Comparison of ENCODE assay signal across 10 cellular contexts in the genomic region with DNA sequence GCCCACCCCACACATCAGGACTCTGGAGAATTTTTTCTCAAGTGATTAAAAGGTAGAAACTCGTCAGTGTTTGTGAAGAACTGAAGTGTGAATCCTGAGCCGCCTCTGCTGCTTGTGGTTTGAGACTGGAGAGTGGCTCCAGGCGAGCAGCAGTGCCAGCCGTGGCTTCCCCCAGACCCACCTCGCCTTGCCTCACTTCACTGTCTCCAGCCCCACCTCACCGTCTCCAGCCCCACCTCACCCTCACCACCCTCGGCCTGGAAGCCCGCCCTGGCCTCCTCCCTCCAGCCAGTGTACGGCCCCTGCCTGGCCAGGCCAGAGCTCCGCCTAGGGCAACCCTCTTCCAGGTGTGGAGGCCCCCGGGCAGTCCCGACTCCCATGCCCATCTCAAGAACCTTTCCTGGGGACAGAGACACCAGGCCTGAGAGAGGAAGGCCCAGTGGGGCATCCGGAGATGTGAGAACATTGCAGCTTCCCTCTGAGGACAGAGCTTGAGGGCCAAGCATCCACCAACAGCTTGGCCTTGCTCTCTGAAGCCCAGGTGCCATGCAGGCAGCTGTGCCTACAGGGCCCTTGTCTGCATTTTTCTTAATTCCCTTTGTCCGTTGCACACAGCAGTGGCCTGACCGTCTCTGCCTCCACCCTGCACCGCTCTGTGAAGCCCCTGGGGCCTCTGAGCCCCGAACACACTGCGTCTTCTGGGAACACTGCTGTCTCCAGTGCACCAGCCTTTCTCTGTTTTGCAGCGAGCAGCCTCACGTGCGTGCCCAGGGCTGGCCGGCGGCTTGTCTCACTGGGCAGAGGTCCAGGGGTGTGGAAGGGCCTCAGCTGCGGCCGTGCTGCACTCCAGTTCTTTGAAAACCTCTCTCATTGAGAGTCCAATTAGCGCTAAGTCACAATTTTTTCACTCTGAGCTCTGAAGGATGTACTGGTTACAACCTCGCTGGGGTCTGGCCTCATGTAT. TPM values are rescaled to one million over a fixed set of nuclear protein-coding genes. Genes with fewer than 3 reads are reported as not detected.
DNase-seq lines count a peak whose midpoint lies in the region; ATAC-seq and TF ChIP-seq lines count a peak whose summit lies in the region.
"Had no signal": no experiment of that assay in that cellular context is flagged by ENCODE, and none has a peak within 500 bp of the region (broad histone marks: within the 10 kb centered on the region; RNA-seq: fewer than 3 reads in every experiment).

No MANE protein-coding gene starts in this region.

- peak; percentile 20 for ATAC-seq in T-helper 17 cell
- no peak for ATAC-seq in HG03354 (IDR thresholded peaks at IDR 0.05; ENCODE audit: poor library complexity, severe bottlenecking, unreplicated experiment)
- no peak for ATAC-seq in HG03135 (IDR thresholded peaks at IDR 0.05; ENCODE audit: unreplicated experiment)

- H3K4me3 Mint-ChIP-seq in T-helper 17 cell: no peak overlapping the region
- H3K4me3 Mint-ChIP-seq in glutamatergic neuron (ENCODE audit: unreplicated experiment): no peak overlapping the region
- H3K4me3 Mint-ChIP-seq in osteocyte (ENCODE audit: unreplicated experiment): no peak overlapping the region
- H3K4me3 Mint-ChIP-seq in activated T-helper 2 cell treated with anti-CD3 and anti-CD28 coated beads, Interferon-gamma antibody, Interleukin-2, Interleukin-4, amounts not matched to agents 10 μg/mL and 5 μg/mL and 100 μg/mL, durations not matched to agents 14 hours and 24 hours and 36 hours (ENCODE audit: low read depth): no peak overlapping the region
- H3K4me3 Mint-ChIP-seq: activated naive CD8-positive, alpha-beta T cell had no signal

- DNase-seq in T-helper 17 cell: no peak
- no peak for DNase-seq in glutamatergic neuron
- DNase-seq in osteocyte (ENCODE audit: extremely low spot score, unreplicated experiment): no peak
- no peak for DNase-seq in NCI-H748 treated with DMSO at 0.1 percent for 48 hours (lab: John Stamatoyannopoulos, UW)
- no peak for DNase-seq in activated T-helper 2 cell treated with anti-CD3 and anti-CD28 coated beads, Interferon-gamma antibody, Interleukin-2, Interleukin-4, amounts not matched to agents 10 μg/mL and 5 μg/mL and 100 μg/mL, durations not matched to agents 14 hours and 24 hours and 36 hours (ENCODE audit: low spot score)
- DNase-seq: kidney glomerular epithelial cell had no signal

- H3K27ac ChIP-seq in BLaER1 treated with 17β-estradiol and CSF1 and Interleukin-3, amounts not matched to agents 10 nM and 100 nM: peak overlapping the region; percentile 31 to 87 (median 78); a peak in 21 of 22 replicates

- H4K20me1 ChIP-seq in BLaER1 treated with 17β-estradiol and CSF1 and Interleukin-3, amounts not matched to agents 10 nM and 100 nM: peaks cover 0 to 91% (median 18%) of the 10 kb centered on the region in 11 experiments; a peak in 11 of 22 replicates

- H3K4me1 Mint-ChIP-seq in T-helper 17 cell (peaks cover 16% of the 10 kb centered on the region), glutamatergic neuron (ENCODE audit: low read depth, unreplicated experiment) (peaks cover 8% of the 10 kb centered on the region), osteocyte (ENCODE audit: unreplicated experiment) (peaks cover 53% of the 10 kb centered on the region)
- peaks cover 4% of the 10 kb centered on the region for H3K4me1 Mint-ChIP-seq in activated T-helper 2 cell treated with anti-CD3 and anti-CD28 coated beads, Interferon-gamma antibody, Interleukin-2, Interleukin-4, amounts not matched to agents 10 μg/mL and 5 μg/mL and 100 μg/mL, durations not matched to agents 14 hours and 24 hours and 36 hours (ENCODE audit: low read depth)

- TF ChIP-seq CTCF in glutamatergic neuron (IDR thresholded peaks at IDR 0.05; ENCODE audit: partially characterized antibody, unreplicated experiment): no peak
- TF ChIP-seq CTCF in osteocyte (IDR thresholded peaks at IDR 0.05): no peak

- H3K27ac Mint-ChIP-seq in T-helper 17 cell (peak overlapping the region; percentile 60), glutamatergic neuron (ENCODE audit: unreplicated experiment) (peak overlapping the region; percentile 68), osteocyte (ENCODE audit: unreplicated experiment) (peak overlapping the region; percentile 36)
- no peak overlapping the region for H3K27ac Mint-ChIP-seq in activated T-helper 2 cell treated with anti-CD3 and anti-CD28 coated beads, Interferon-gamma antibody, Interleukin-2, Interleukin-4, amounts not matched to agents 10 μg/mL and 5 μg/mL and 100 μg/mL, durations not matched to agents 14 hours and 24 hours and 36 hours
- H3K27ac Mint-ChIP-seq: activated naive CD8-positive, alpha-beta T cell had no signal

- H3K27me3 Mint-ChIP-seq in T-helper 17 cell (no peaks in the 10 kb centered on the region), glutamatergic neuron (ENCODE audit: unreplicated experiment) (peaks cover 7% of the 10 kb centered on the region), osteocyte (ENCODE audit: unreplicated experiment) (no peaks in the 10 kb centered on the region)
- no peaks in the 10 kb centered on the region for H3K27me3 Mint-ChIP-seq in activated T-helper 2 cell treated with anti-CD3 and anti-CD28 coated beads, Interferon-gamma antibody, Interleukin-2, Interleukin-4, amounts not matched to agents 10 μg/mL and 5 μg/mL and 100 μg/mL, durations not matched to agents 14 hours and 24 hours and 36 hours (ENCODE audit: low read depth)
- H3K27me3 Mint-ChIP-seq: activated naive CD8-positive, alpha-beta T cell had no signal

- peaks cover 0 to 67% (median 0%) of the 10 kb centered on the region in 11 experiments; a peak in 10 of 22 replicates for H3K36me3 ChIP-seq in BLaER1 treated with 17β-estradiol and CSF1 and Interleukin-3, amounts not matched to agents 10 nM and 100 nM

- H3K9me3 ChIP-seq in BLaER1 treated with 17β-estradiol and CSF1 and Interleukin-3, amounts not matched to agents 10 nM and 100 nM (replicated peaks in 1 of 11): no peaks in the 10 kb centered on the region
- no peaks in the 10 kb centered on the region for H3K9me3 ChIP-seq in T-helper 17 cell (ENCODE audit: control insufficient read depth, low read length, poor library complexity, severe bottlenecking)

- H3K4me3 ChIP-seq in BLaER1 treated with 17β-estradiol and CSF1 and Interleukin-3, amounts not matched to agents 10 nM and 100 nM: peak overlapping the region; percentile 20 to 60 (median 40); a peak in 15 of 20 replicates

- peaks cover 91 to 94% (median 93%) of the 10 kb centered on the region in 10 experiments for H3K4me1 ChIP-seq in BLaER1 treated with 17β-estradiol and CSF1 and Interleukin-3, amounts not matched to agents 10 nM and 100 nM

- peak overlapping the region; percentile 95 to 100 (median 98) for H3K4me2 ChIP-seq in BLaER1 treated with 17β-estradiol and CSF1 and Interleukin-3, amounts not matched to agents 10 nM and 100 nM

- H3K27me3 ChIP-seq in BLaER1 treated with 17β-estradiol and CSF1 and Interleukin-3, amounts not matched to agents 10 nM and 100 nM: no peaks in the 10 kb centered on the region

- intact Hi-C loops in activated T-helper 2 cell treated with anti-CD3 and anti-CD28 coated beads, Interferon-gamma antibody, Interleukin-2, Interleukin-4, amounts not matched to agents 10 μg/mL and 5 μg/mL and 100 μg/mL, durations not matched to agents 14 hours and 24 hours and 36 hours (cut with micrococcal nuclease): no loop called here

- H3K9ac ChIP-seq in BLaER1 treated with 17β-estradiol and CSF1 and Interleukin-3, amounts not matched to agents 10 nM and 100 nM: peak overlapping the region; percentile 52 to 77 (median 70)

- H3K9me3 Mint-ChIP-seq in glutamatergic neuron (ENCODE audit: unreplicated experiment) (peaks cover 6% of the 10 kb centered on the region), osteocyte (ENCODE audit: unreplicated experiment) (no peaks in the 10 kb centered on the region)
- H3K9me3 Mint-ChIP-seq in activated T-helper 2 cell treated with anti-CD3 and anti-CD28 coated beads, Interferon-gamma antibody, Interleukin-2, Interleukin-4, amounts not matched to agents 10 μg/mL and 5 μg/mL and 100 μg/mL, durations not matched to agents 14 hours and 24 hours and 36 hours: no peaks in the 10 kb centered on the region

- no peaks in the 10 kb centered on the region for H3K36me3 Mint-ChIP-seq in T-helper 17 cell (ENCODE audit: low read depth)
- H3K36me3 Mint-ChIP-seq in glutamatergic neuron (ENCODE audit: unreplicated experiment): no peaks in the 10 kb centered on the region
- peaks cover 12% of the 10 kb centered on the region for H3K36me3 Mint-ChIP-seq in osteocyte (ENCODE audit: unreplicated experiment)
- H3K36me3 Mint-ChIP-seq in activated T-helper 2 cell treated with anti-CD3 and anti-CD28 coated beads, Interferon-gamma antibody, Interleukin-2, Interleukin-4, amounts not matched to agents 10 μg/mL and 5 μg/mL and 100 μg/mL, durations not matched to agents 14 hours and 24 hours and 36 hours (ENCODE audit: low read depth): peaks cover under 1% of the 10 kb centered on the region
- H3K36me3 Mint-ChIP-seq: activated naive CD8-positive, alpha-beta T cell had no signal

RNA-seq across cellular contexts. Expression of a gene that starts 13.8 kb away (rescaled TPM):
- total RNA-seq in T-helper 17 cell (10 to 100 TPM; 36.0 to 62.0 TPM), glutamatergic neuron (ENCODE audit: unreplicated experiment) (85.3 TPM), osteocyte (105 and 110 TPM in 2 replicates)
- total RNA-seq in activated T-helper 2 cell treated with anti-CD3 and anti-CD28 coated beads, Interferon-gamma antibody, Interleukin-2, Interleukin-4, amounts not matched to agents 10 μg/mL and 5 μg/mL and 100 μg/mL, durations not matched to agents 14 hours and 24 hours and 36 hours: 64.3 and 72.7 TPM in 2 replicates

RNA-seq across cellular contexts. Expression of a gene that starts 37.0 kb away (rescaled TPM):
- total RNA-seq in T-helper 17 cell (100 to 1,000 TPM; 211 to 228 TPM), glutamatergic neuron (ENCODE audit: unreplicated experiment) (276 TPM), osteocyte (273 and 274 TPM in 2 replicates)
- total RNA-seq in activated T-helper 2 cell treated with anti-CD3 and anti-CD28 coated beads, Interferon-gamma antibody, Interleukin-2, Interleukin-4, amounts not matched to agents 10 μg/mL and 5 μg/mL and 100 μg/mL, durations not matched to agents 14 hours and 24 hours and 36 hours: 240 and 242 TPM in 2 replicates

RNA-seq across cellular contexts. Expression of a gene that starts 50.5 kb away (rescaled TPM):
- total RNA-seq in T-helper 17 cell (10 to 100 TPM; 66.0 to 72.5 TPM), glutamatergic neuron (ENCODE audit: unreplicated experiment) (25.4 TPM), osteocyte (32.7 and 34.0 TPM in 2 replicates)
- 69.2 and 72.1 TPM in 2 replicates for total RNA-seq in activated T-helper 2 cell treated with anti-CD3 and anti-CD28 coated beads, Interferon-gamma antibody, Interleukin-2, Interleukin-4, amounts not matched to agents 10 μg/mL and 5 μg/mL and 100 μg/mL, durations not matched to agents 14 hours and 24 hours and 36 hours
